In the genomic region with DNA sequence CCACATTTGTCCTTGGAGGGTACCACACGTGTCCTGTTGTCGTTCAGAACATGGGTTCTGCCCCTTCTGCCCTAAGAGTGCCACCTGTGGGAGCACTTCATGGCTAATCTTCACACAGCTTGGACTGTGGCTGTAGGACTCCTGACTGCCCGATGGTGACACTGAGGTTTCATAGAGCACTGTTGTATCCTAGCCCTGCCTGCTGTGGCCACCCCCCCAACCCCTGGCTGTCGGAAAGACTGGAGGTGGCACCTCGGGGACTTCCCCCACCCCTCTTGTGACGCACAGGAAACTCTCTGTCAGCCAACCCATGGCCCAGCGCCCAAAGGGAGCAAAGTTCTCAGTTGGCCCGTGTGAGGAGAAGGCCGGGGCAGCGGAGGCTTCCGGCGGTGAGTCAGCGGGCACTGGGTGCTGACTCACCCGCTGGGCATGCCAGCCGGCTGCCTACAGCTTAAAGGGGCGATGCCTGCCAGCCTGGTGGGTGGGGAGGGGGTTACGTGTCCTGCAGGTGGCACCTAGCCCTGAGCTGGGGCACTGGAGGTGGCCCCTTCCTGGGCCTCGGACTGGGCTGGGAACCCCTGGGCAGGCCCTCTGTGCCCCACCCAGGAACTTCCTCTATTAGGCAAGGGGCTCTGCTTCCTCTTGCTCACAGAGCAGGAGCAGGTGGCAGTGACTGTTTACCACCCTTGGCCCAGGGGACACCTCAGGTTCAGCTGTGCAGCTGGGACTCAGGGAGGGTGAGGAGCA, we compare ENCODE assay signal across 1 cellular context.
A peak's percentile ranks its signal among the peaks of the same experiment; 100 is the strongest.
TF ChIP-seq lines count a peak whose summit lies in the region.

No MANE protein-coding gene starts in this region.

TF ChIP-seq in GM12878, 131 proteins besides CTCF, POLR2A, EP300 and RAD21 (continued from another document):
- TF ChIP-seq, protein P1, sequence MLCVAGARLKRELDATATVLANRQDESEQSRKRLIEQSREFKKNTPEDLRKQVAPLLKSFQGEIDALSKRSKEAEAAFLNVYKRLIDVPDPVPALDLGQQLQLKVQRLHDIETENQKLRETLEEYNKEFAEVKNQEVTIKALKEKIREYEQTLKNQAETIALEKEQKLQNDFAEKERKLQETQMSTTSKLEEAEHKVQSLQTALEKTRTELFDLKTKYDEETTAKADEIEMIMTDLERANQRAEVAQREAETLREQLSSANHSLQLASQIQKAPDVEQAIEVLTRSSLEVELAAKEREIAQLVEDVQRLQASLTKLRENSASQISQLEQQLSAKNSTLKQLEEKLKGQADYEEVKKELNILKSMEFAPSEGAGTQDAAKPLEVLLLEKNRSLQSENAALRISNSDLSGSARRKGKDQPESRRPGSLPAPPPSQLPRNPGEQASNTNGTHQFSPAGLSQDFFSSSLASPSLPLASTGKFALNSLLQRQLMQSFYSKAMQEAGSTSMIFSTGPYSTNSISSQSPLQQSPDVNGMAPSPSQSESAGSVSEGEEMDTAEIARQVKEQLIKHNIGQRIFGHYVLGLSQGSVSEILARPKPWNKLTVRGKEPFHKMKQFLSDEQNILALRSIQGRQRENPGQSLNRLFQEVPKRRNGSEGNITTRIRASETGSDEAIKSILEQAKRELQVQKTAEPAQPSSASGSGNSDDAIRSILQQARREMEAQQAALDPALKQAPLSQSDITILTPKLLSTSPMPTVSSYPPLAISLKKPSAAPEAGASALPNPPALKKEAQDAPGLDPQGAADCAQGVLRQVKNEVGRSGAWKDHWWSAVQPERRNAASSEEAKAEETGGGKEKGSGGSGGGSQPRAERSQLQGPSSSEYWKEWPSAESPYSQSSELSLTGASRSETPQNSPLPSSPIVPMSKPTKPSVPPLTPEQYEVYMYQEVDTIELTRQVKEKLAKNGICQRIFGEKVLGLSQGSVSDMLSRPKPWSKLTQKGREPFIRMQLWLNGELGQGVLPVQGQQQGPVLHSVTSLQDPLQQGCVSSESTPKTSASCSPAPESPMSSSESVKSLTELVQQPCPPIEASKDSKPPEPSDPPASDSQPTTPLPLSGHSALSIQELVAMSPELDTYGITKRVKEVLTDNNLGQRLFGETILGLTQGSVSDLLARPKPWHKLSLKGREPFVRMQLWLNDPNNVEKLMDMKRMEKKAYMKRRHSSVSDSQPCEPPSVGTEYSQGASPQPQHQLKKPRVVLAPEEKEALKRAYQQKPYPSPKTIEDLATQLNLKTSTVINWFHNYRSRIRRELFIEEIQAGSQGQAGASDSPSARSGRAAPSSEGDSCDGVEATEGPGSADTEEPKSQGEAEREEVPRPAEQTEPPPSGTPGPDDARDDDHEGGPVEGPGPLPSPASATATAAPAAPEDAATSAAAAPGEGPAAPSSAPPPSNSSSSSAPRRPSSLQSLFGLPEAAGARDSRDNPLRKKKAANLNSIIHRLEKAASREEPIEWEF (IDR thresholded peaks at IDR 0.05; ENCODE audit: insufficient replicate concordance, low read depth, low read length) = no peak
- TF ChIP-seq HDAC2 (IDR thresholded peaks at IDR 0.05) = no peak
- TF ChIP-seq TARDBP (IDR thresholded peaks at IDR 0.05; ENCODE audit: borderline replicate concordance) = no peak
- no peak for TF ChIP-seq CBX5 (IDR thresholded peaks at IDR 0.05; ENCODE audit: low read depth)
- peak; percentile 58 to 83 for TF ChIP-seq IKZF2 (IDR thresholded peaks at IDR 0.05)
- TF ChIP-seq CHD1 (IDR thresholded peaks at IDR 0.05; ENCODE audit: low read depth, low read length) = no peak
- no peak for TF ChIP-seq MYC (IDR thresholded peaks at IDR 0.05; ENCODE audit: insufficient read depth, insufficient read length, insufficient replicate concordance, low read length, severe bottlenecking)
- TF ChIP-seq, protein P2, sequence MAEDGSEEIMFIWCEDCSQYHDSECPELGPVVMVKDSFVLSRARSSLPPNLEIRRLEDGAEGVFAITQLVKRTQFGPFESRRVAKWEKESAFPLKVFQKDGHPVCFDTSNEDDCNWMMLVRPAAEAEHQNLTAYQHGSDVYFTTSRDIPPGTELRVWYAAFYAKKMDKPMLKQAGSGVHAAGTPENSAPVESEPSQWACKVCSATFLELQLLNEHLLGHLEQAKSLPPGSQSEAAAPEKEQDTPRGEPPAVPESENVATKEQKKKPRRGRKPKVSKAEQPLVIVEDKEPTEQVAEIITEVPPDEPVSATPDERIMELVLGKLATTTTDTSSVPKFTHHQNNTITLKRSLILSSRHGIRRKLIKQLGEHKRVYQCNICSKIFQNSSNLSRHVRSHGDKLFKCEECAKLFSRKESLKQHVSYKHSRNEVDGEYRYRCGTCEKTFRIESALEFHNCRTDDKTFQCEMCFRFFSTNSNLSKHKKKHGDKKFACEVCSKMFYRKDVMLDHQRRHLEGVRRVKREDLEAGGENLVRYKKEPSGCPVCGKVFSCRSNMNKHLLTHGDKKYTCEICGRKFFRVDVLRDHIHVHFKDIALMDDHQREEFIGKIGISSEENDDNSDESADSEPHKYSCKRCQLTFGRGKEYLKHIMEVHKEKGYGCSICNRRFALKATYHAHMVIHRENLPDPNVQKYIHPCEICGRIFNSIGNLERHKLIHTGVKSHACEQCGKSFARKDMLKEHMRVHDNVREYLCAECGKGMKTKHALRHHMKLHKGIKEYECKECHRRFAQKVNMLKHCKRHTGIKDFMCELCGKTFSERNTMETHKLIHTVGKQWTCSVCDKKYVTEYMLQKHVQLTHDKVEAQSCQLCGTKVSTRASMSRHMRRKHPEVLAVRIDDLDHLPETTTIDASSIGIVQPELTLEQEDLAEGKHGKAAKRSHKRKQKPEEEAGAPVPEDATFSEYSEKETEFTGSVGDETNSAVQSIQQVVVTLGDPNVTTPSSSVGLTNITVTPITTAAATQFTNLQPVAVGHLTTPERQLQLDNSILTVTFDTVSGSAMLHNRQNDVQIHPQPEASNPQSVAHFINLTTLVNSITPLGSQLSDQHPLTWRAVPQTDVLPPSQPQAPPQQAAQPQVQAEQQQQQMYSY (CRISPR knock-in tag; IDR thresholded peaks at IDR 0.05) = no peak
- no peak for TF ChIP-seq BMI1 (IDR thresholded peaks at IDR 0.05; ENCODE audit: borderline replicate concordance)
- TF ChIP-seq TAF1 (IDR thresholded peaks at IDR 0.05; ENCODE audit: borderline replicate concordance, low read depth, low read length) = no peak
- TF ChIP-seq, protein P3, sequence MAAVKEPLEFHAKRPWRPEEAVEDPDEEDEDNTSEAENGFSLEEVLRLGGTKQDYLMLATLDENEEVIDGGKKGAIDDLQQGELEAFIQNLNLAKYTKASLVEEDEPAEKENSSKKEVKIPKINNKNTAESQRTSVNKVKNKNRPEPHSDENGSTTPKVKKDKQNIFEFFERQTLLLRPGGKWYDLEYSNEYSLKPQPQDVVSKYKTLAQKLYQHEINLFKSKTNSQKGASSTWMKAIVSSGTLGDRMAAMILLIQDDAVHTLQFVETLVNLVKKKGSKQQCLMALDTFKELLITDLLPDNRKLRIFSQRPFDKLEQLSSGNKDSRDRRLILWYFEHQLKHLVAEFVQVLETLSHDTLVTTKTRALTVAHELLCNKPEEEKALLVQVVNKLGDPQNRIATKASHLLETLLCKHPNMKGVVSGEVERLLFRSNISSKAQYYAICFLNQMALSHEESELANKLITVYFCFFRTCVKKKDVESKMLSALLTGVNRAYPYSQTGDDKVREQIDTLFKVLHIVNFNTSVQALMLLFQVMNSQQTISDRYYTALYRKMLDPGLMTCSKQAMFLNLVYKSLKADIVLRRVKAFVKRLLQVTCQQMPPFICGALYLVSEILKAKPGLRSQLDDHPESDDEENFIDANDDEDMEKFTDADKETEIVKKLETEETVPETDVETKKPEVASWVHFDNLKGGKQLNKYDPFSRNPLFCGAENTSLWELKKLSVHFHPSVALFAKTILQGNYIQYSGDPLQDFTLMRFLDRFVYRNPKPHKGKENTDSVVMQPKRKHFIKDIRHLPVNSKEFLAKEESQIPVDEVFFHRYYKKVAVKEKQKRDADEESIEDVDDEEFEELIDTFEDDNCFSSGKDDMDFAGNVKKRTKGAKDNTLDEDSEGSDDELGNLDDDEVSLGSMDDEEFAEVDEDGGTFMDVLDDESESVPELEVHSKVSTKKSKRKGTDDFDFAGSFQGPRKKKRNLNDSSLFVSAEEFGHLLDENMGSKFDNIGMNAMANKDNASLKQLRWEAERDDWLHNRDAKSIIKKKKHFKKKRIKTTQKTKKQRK (IDR thresholded peaks at IDR 0.05; ENCODE audit: low read depth, low read length) = no peak
- TF ChIP-seq MYB (IDR thresholded peaks at IDR 0.05; ENCODE audit: borderline replicate concordance, low read depth, low read length) = no peak
- peak; percentile 36; the same call in 1 of the 2 replicates for TF ChIP-seq JUND (IDR thresholded peaks at IDR 0.05; ENCODE audit: low read depth, low read length)
- TF ChIP-seq, protein P4, sequence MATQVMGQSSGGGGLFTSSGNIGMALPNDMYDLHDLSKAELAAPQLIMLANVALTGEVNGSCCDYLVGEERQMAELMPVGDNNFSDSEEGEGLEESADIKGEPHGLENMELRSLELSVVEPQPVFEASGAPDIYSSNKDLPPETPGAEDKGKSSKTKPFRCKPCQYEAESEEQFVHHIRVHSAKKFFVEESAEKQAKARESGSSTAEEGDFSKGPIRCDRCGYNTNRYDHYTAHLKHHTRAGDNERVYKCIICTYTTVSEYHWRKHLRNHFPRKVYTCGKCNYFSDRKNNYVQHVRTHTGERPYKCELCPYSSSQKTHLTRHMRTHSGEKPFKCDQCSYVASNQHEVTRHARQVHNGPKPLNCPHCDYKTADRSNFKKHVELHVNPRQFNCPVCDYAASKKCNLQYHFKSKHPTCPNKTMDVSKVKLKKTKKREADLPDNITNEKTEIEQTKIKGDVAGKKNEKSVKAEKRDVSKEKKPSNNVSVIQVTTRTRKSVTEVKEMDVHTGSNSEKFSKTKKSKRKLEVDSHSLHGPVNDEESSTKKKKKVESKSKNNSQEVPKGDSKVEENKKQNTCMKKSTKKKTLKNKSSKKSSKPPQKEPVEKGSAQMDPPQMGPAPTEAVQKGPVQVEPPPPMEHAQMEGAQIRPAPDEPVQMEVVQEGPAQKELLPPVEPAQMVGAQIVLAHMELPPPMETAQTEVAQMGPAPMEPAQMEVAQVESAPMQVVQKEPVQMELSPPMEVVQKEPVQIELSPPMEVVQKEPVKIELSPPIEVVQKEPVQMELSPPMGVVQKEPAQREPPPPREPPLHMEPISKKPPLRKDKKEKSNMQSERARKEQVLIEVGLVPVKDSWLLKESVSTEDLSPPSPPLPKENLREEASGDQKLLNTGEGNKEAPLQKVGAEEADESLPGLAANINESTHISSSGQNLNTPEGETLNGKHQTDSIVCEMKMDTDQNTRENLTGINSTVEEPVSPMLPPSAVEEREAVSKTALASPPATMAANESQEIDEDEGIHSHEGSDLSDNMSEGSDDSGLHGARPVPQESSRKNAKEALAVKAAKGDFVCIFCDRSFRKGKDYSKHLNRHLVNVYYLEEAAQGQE (IDR thresholded peaks at IDR 0.05; ENCODE audit: low read depth, low read length) = no peak
- TF ChIP-seq, protein P5, sequence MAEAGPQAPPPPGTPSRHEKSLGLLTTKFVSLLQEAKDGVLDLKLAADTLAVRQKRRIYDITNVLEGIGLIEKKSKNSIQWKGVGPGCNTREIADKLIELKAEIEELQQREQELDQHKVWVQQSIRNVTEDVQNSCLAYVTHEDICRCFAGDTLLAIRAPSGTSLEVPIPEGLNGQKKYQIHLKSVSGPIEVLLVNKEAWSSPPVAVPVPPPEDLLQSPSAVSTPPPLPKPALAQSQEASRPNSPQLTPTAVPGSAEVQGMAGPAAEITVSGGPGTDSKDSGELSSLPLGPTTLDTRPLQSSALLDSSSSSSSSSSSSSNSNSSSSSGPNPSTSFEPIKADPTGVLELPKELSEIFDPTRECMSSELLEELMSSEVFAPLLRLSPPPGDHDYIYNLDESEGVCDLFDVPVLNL (IDR thresholded peaks at IDR 0.05; ENCODE audit: low read depth, low read length) = no peak
- peak; percentile 35; the same call in 1 of the 2 replicates for TF ChIP-seq RUNX3 (IDR thresholded peaks at IDR 0.05; ENCODE audit: low read length)
- TF ChIP-seq ASH2L (IDR thresholded peaks at IDR 0.05; ENCODE audit: borderline replicate concordance, low read depth) = no peak
